In the genomic region with DNA sequence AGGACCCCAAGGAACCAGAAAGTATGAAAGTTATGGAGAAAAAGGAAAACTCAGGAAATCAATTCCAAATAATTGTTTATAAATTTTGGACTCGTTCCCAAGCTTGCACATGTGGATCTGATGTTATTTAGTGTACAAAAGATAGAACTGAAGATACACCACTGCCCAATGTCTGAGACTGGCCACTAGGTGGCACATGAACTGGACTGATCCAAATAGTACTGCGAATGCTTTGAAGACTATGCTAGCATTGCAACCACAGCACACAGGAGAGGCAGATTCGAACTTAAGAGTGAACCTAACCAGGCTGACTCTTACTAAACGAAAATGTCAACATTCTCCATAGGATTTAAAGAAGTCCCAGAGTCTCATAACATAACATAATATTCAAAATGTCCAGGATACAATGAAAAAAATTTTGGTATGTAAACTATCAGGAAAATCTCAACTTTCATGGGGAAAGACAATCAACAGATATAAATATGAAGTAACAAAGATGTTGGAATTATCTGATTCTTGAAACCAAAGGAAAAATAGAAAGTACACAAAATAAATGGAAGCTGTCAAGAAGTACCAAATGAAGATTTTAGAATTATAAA, we compare ENCODE assay signal across 8 cellular contexts.
DNase-seq lines count a peak whose midpoint lies in the region; ATAC-seq, FAIRE-seq and TF ChIP-seq lines count a peak whose summit lies in the region.

No MANE protein-coding gene starts in this region.

- no peak overlapping the region for H3K9ac ChIP-seq in GM12878 (ENCODE audit: control insufficient read depth, insufficient read depth, low read length)

- no TSS peak for BruUV-seq in GM12878 (replicated peaks; lab: Mats Ljungman, UMichigan)

- SMC1A ChIA-PET in GM12878 (lab: Charles Lee; ENCODE audit: uncharacterized antibody, unreplicated experiment): interaction anchor here (0.6 to 1.5 kb wide), 4 partner anchors 9 to 1713 kb away, joined by 3 read pairs; no protein-coding TSS in a partner anchor

- RAD21 ChIA-PET in GM12878 (lab: Charles Lee; ENCODE audit: unreplicated experiment): interaction anchor here (1.1 kb wide), 1 partner anchor 20 kb away, joined by 3 read pairs; no protein-coding TSS in a partner anchor

- DNase-seq in DMS114 treated with DMSO at 0.1 percent for 48 hours (lab: John Stamatoyannopoulos, UW; ENCODE audit: unreplicated experiment): peak; percentile 57
- DNase-seq in NCI-H2196 (lab: John Stamatoyannopoulos, UW; ENCODE audit: unreplicated experiment): peak; percentile 71
- peak; percentile 13 for DNase-seq in GM12878 (ENCODE audit: low read depth, low spot score)
- peak; percentile 70 for DNase-seq in inferior parietal cortex (ENCODE audit: extremely low spot score)
- DNase-seq in tibial artery: peak; percentile 39 to 65
- no peak for DNase-seq in stimulated activated CD4-positive, alpha-beta T cell treated with anti-CD3 and anti-CD28 coated beads, Interleukin-4, amount 100 ng/mL, for 4 hours

- TF ChIP-seq EP300 in GM12878 (IDR thresholded peaks at IDR 0.05; ENCODE audit: borderline replicate concordance in 1 of 2, control insufficient read depth in 1 of 2, low read depth in 2 of 2, low read length in 2 of 2): no peak

- WGBS in GM12878 (ENCODE audit: insufficient coverage, insufficient replicate concordance, low lambda C conversion rate, missing lambda C conversion rate): 14% methylated on average over 4 of the region's 4 CpGs

- ATAC-seq in GM18873 (IDR thresholded peaks at IDR 0.05; ENCODE audit: low FRiP score, unreplicated experiment): peak; percentile 74
- ATAC-seq in HG03045 (IDR thresholded peaks at IDR 0.05; ENCODE audit: unreplicated experiment): peak; percentile 64
- peak; percentile 76 for ATAC-seq in GM12878

- no peak overlapping the region for H3K4me2 ChIP-seq in GM12878 (ENCODE audit: control insufficient read depth, insufficient read depth)

- in situ Hi-C loops in GM12878 (cut with MboI): no loop called here

- H3K4me3 ChIP-seq in GM12878: no peak overlapping the region
- no peak overlapping the region for H3K4me3 ChIP-seq in tibial artery

- CTCF ChIA-PET in GM12878 (lab: Yijun Ruan, JAX): interaction anchor here (0.6 to 3.0 kb wide), 8 partner anchors 8 to 39 kb away, joined by 3 to 11 read pairs (median 4); no protein-coding TSS in a partner anchor

- POLR2A ChIA-PET in GM12878 (lab: Charles Lee): no interaction called here

- H3K27me3 ChIP-seq in GM12878 (replicated peaks in 1 of 2; ENCODE audit: control insufficient read depth in 2 of 2, insufficient read depth in 2 of 2, low read length in 1 of 2): no peaks in the 10 kb centered on the region
- no peaks in the 10 kb centered on the region for H3K27me3 ChIP-seq in tibial artery

- H3K4me1 ChIP-seq in GM12878 (ENCODE audit: control insufficient read depth, insufficient read depth, low read length) (no peaks in the 10 kb centered on the region; the same call in 1 of the 2 replicates), tibial artery (no peaks in the 10 kb centered on the region)

- TF ChIP-seq POLR2A in GM12878 (IDR thresholded peaks at IDR 0.05; ENCODE audit: low read depth, low read length): no peak

- peak; percentile 54 to 76 (median 63) for TF ChIP-seq CTCF in GM12878 (IDR thresholded peaks at IDR 0.05 in 2 of 3, conservative IDR thresholded peaks at IDR 0.05 in 1 of 3; ENCODE audit: control insufficient read depth in 2 of 3, extremely low read depth in 1 of 3, insufficient read depth in 1 of 3, low read depth in 3 of 3, low read length in 3 of 3)
- TF ChIP-seq CTCF in tibial artery (IDR thresholded peaks at IDR 0.05): peak; percentile 25 to 35

- H4K20me1 ChIP-seq in GM12878 (ENCODE audit: control insufficient read depth, insufficient read depth): no peaks in the 10 kb centered on the region

- H3K27ac ChIP-seq in GM12878 (ENCODE audit: control insufficient read depth, insufficient read depth) (no peak overlapping the region), tibial artery (no peak overlapping the region)

- no peaks in the 10 kb centered on the region; the same call in 2 of the 3 replicates for H3K9me3 ChIP-seq in GM12878 (replicated peaks; ENCODE audit: control insufficient read depth, insufficient read depth, low read length)
- no peaks in the 10 kb centered on the region for H3K9me3 ChIP-seq in tibial artery

- H3K36me3 ChIP-seq in GM12878 (ENCODE audit: control insufficient read depth in 2 of 2, insufficient read depth in 2 of 2, low read length in 1 of 2) (no peaks in the 10 kb centered on the region), tibial artery (no peaks in the 10 kb centered on the region)

- intact Hi-C loops in GM12878 (cut with micrococcal nuclease; ENCODE audit: unreplicated experiment): no loop called here
- intact Hi-C loops in tibial artery (cut with DNase I; ENCODE audit: low total_unique reads): no loop called here

- no peak for FAIRE-seq in GM12878 (lab: Jason Lieb, UNC)

- TF ChIP-seq RAD21 in GM12878 (IDR thresholded peaks at IDR 0.05; ENCODE audit: insufficient read depth, low read depth, low read length): peak; percentile 44

- no peaks in the 10 kb centered on the region for H3K79me2 ChIP-seq in GM12878 (ENCODE audit: control insufficient read depth, insufficient read depth, low read length)

- H2AFZ ChIP-seq in GM12878 (ENCODE audit: control insufficient read depth, low read depth, low read length): no peak overlapping the region

TF ChIP-seq in GM12878, 131 proteins besides CTCF, POLR2A, EP300 and RAD21:
- no peak for TF ChIP-seq LARP7 (IDR thresholded peaks at IDR 0.05)
- peak; percentile 38; the same call in 1 of the 2 replicates for TF ChIP-seq SMC3 (IDR thresholded peaks at IDR 0.05; ENCODE audit: borderline replicate concordance, low read length)

Comparison
In these comparisons a context has a peak if more than half of its experiments do, and no peak if none do; other contexts are left out.
1. DNase-seq: peak in DMS114 treated with DMSO at 0.1 percent for 48 hours (single experiment), NCI-H2196 (single experiment), GM12878 (single experiment), inferior parietal cortex (single experiment) and tibial artery (2 of 2); none in stimulated activated CD4-positive, alpha-beta T cell treated with anti-CD3 and anti-CD28 coated beads, Interleukin-4, amount 100 ng/mL, for 4 hours (0 of 2).
2. Peak in every context shown above with its lines, with median percentiles within 50 percentile points of each other: ATAC-seq.